18 cellular contexts compared by ENCODE assay signal in genomic region chr13:55652657-55653056, GRCh38.
"Had no signal": no experiment of that assay in that cellular context is flagged by ENCODE, and none has a peak within 500 bp of the region (broad histone marks: within the 10 kb centered on the region; RNA-seq: fewer than 3 reads in every experiment).

No MANE protein-coding gene starts in this region.

- ATAC-seq: esophagus mucosa; heart right ventricle; left colon; naive thymus-derived CD4-positive, alpha-beta T cell; stimulated activated naive B cell treated with anti-CD40 and anti-IgM and Interleukin-4, amounts not matched to agents 10 μg/mL and 1 μg/mL and 100 μg/mL, for 72 hours; stimulated activated naive CD8-positive, alpha-beta T cell treated with anti-CD3 and anti-CD28 coated beads, Interleukin-15, amount 100 ng/mL, for 72 hours had no signal

- H3K27ac ChIP-seq: coronary artery, heart right ventricle, ovary, right atrium auricular region, sigmoid colon, skin epidermis, thoracic aorta, transverse colon had no signal

- H3K36me3 Mint-ChIP-seq: naive thymus-derived CD4-positive, alpha-beta T cell; stimulated activated naive B cell treated with anti-CD40 and anti-IgM and Interleukin-4, amounts not matched to agents 10 μg/mL and 1 μg/mL and 100 μg/mL, for 72 hours had no signal

- H3K9me3 ChIP-seq: heart right ventricle, ovary, right atrium auricular region, sigmoid colon, thoracic aorta, transverse colon had no signal

- H3K4me3 Mint-ChIP-seq: naive thymus-derived CD4-positive, alpha-beta T cell; stimulated activated naive B cell treated with anti-CD40 and anti-IgM and Interleukin-4, amounts not matched to agents 10 μg/mL and 1 μg/mL and 100 μg/mL, for 72 hours; stimulated activated naive CD8-positive, alpha-beta T cell treated with anti-CD3 and anti-CD28 coated beads, Interleukin-15, amount 100 ng/mL, for 72 hours had no signal

- DNase-seq: effector CD8-positive, alpha-beta T cell; heart right ventricle; hypothalamus; left colon; naive thymus-derived CD4-positive, alpha-beta T cell; nucleus accumbens; ovary; sigmoid colon; stimulated activated CD4-positive, alpha-beta T cell treated with anti-CD3 and anti-CD28 coated beads, Interleukin-2, amount 100 ng/mL, for 24 hours; stimulated activated CD4-positive, alpha-beta T cell treated with anti-CD3 and anti-CD28 coated beads, Interleukin-4, amount 100 ng/mL, for 4 hours; stimulated activated naive B cell treated with anti-CD40 and anti-IgM and Interleukin-4, amounts not matched to agents 10 μg/mL and 1 μg/mL and 100 μg/mL, for 72 hours; stimulated activated naive CD8-positive, alpha-beta T cell treated with anti-CD3 and anti-CD28 coated beads, Interleukin-15, amount 100 ng/mL, for 72 hours; transverse colon had no signal

- H3K4me1 Mint-ChIP-seq: naive thymus-derived CD4-positive, alpha-beta T cell; stimulated activated naive B cell treated with anti-CD40 and anti-IgM and Interleukin-4, amounts not matched to agents 10 μg/mL and 1 μg/mL and 100 μg/mL, for 72 hours; stimulated activated naive CD8-positive, alpha-beta T cell treated with anti-CD3 and anti-CD28 coated beads, Interleukin-15, amount 100 ng/mL, for 72 hours had no signal

- H3K27me3 ChIP-seq: heart right ventricle, ovary, right atrium auricular region, sigmoid colon, transverse colon had no signal

- H3K4me1 ChIP-seq: heart right ventricle, right atrium auricular region, sigmoid colon, transverse colon had no signal

- H3K27ac Mint-ChIP-seq: naive thymus-derived CD4-positive, alpha-beta T cell; stimulated activated naive B cell treated with anti-CD40 and anti-IgM and Interleukin-4, amounts not matched to agents 10 μg/mL and 1 μg/mL and 100 μg/mL, for 72 hours; stimulated activated naive CD8-positive, alpha-beta T cell treated with anti-CD3 and anti-CD28 coated beads, Interleukin-15, amount 100 ng/mL, for 72 hours had no signal

- H3K36me3 ChIP-seq: heart right ventricle, ovary, right atrium auricular region, sigmoid colon, thoracic aorta, transverse colon had no signal

- H3K27me3 Mint-ChIP-seq: naive thymus-derived CD4-positive, alpha-beta T cell; stimulated activated naive B cell treated with anti-CD40 and anti-IgM and Interleukin-4, amounts not matched to agents 10 μg/mL and 1 μg/mL and 100 μg/mL, for 72 hours; stimulated activated naive CD8-positive, alpha-beta T cell treated with anti-CD3 and anti-CD28 coated beads, Interleukin-15, amount 100 ng/mL, for 72 hours had no signal

- H3K4me3 ChIP-seq: coronary artery, heart right ventricle, ovary, right atrium auricular region, sigmoid colon, skin epidermis, thoracic aorta, transverse colon had no signal
